ENCODE assay signal across 20 cellular contexts in genomic region chr1:29256395-29256794, GRCh38. TPM values are rescaled to one million over a fixed set of nuclear protein-coding genes. Genes with fewer than 3 reads are reported as not detected.
DNase-seq lines count a peak whose midpoint lies in the region; ATAC-seq, FAIRE-seq and TF ChIP-seq lines count a peak whose summit lies in the region.
"Had no signal": no experiment of that assay in that cellular context is flagged by ENCODE, and none has a peak within 500 bp of the region (broad histone marks: within the 10 kb centered on the region; RNA-seq: fewer than 3 reads in every experiment).

No MANE protein-coding gene starts in this region.

- H3K27ac ChIP-seq in HCT116 (ENCODE audit: low read depth, low read length): no peak overlapping the region
- H3K27ac ChIP-seq: brain microvascular endothelial cell, GM23248, KMS-11, upper lobe of right lung had no signal

- POLR2A ChIA-PET in HCT116 (lab: Charles Lee): no interaction called here

- CTCF ChIA-PET in HCT116 (lab: Charles Lee): interaction anchor here (1.2 kb wide), 1 partner anchor 11 kb away, joined by 4 read pairs; no protein-coding TSS in a partner anchor

- TF ChIP-seq POLR2A in HCT116 (IDR thresholded peaks at IDR 0.05; ENCODE audit: borderline replicate concordance, extremely low read depth, insufficient read depth, insufficient read length): no peak

- H3K79me2 ChIP-seq in HCT116 (ENCODE audit: insufficient read depth, low read length): 0 out of 2 replicates have a peak, but pooled peaks cover 3% of the 10 kb centered on the region

- TF ChIP-seq CTCF in HCT116 (IDR thresholded peaks at IDR 0.05 in 2 of 3, conservative IDR thresholded peaks at IDR 0.05 in 1 of 3; ENCODE audit: borderline replicate concordance in 1 of 3, insufficient read depth in 1 of 3, low read depth in 2 of 3, low read length in 2 of 3): peak in 2 of 3 experiments; percentile 9 to 21; a peak in 1 of 6 replicates
- TF ChIP-seq CTCF in mucosa of descending colon (IDR thresholded peaks at IDR 0.05): no peak

- H3K36me3 ChIP-seq in HCT116 (ENCODE audit: control insufficient read depth in 1 of 2, insufficient read depth in 2 of 2, low read length in 2 of 2) (no peaks in the 10 kb centered on the region), mucosa of descending colon (ENCODE audit: low read depth) (no peaks in the 10 kb centered on the region)
- H3K36me3 ChIP-seq: brain microvascular endothelial cell had no signal

- no peaks in the 10 kb centered on the region for H4K20me1 ChIP-seq in HCT116 (ENCODE audit: insufficient read depth)

- H3K9me3 ChIP-seq in HCT116 (ENCODE audit: control insufficient read depth in 1 of 2, insufficient read depth in 1 of 2, low read depth in 1 of 2, low read length in 2 of 2): no peaks in the 10 kb centered on the region
- no peaks in the 10 kb centered on the region for H3K9me3 ChIP-seq in mucosa of descending colon
- H3K9me3 ChIP-seq: upper lobe of right lung had no signal

- no peak for FAIRE-seq in HTR-8/SVneo (lab: Jason Lieb, UNC)

- peak overlapping the region; percentile 21 for H3K4me2 ChIP-seq in HCT116 (ENCODE audit: low read length)
- H3K4me2 ChIP-seq: KMS-11 had no signal

- intact Hi-C loops in HCT116 (cut with micrococcal nuclease): no loop called here
- intact Hi-C loops in mucosa of descending colon (cut with DNase I, micrococcal nuclease): no loop called here

- BruUV-seq in HCT116 (replicated peaks; lab: Mats Ljungman, UMichigan): no TSS peak

- ATAC-seq in HCT116: peak; percentile 74
- ATAC-seq in mucosa of descending colon: peak; percentile 19
- ATAC-seq in GM18502 (IDR thresholded peaks at IDR 0.05; ENCODE audit: poor library complexity, unreplicated experiment): no peak
- ATAC-seq: CD8-positive, alpha-beta T cell; upper lobe of right lung had no signal

- RAD21 ChIA-PET in HCT116 (lab: Charles Lee; ENCODE audit: low non-redundant PET in 1 of 2, low total read pairs in 2 of 2, uncharacterized antibody in 2 of 2, unreplicated experiment in 2 of 2): no interaction called here

- H3K27me3 ChIP-seq in HCT116 (ENCODE audit: insufficient read depth, low read length): no peaks in the 10 kb centered on the region
- H3K27me3 ChIP-seq: brain microvascular endothelial cell had no signal

- no peak for TF ChIP-seq RAD21 in HCT116 (IDR thresholded peaks at IDR 0.05; ENCODE audit: low read depth)

- no peaks in the 10 kb centered on the region for H3K9me2 ChIP-seq in HCT116 (ENCODE audit: insufficient read depth)

- H2AFZ ChIP-seq in HCT116 (ENCODE audit: low read depth, low read length, poor library complexity, severe bottlenecking): no peak overlapping the region
- H2AFZ ChIP-seq: GM23248 had no signal

- H3K4me1 ChIP-seq in HCT116 (ENCODE audit: control insufficient read depth in 1 of 2, insufficient read depth in 2 of 2, low read length in 2 of 2) (peaks cover 24 to 32% of the 10 kb centered on the region in 2 experiments), mucosa of descending colon (ENCODE audit: low read depth) (peaks cover 8% of the 10 kb centered on the region)

- DNase-seq in NCI-H2107 treated with DMSO at 0.1 percent for 48 hours (lab: John Stamatoyannopoulos, UW; ENCODE audit: unreplicated experiment): peak; percentile 22
- no peak for DNase-seq in NCI-H2107 (lab: John Stamatoyannopoulos, UW)
- no peak for DNase-seq in HCT116 (ENCODE audit: low read depth, low spot score)
- peak; percentile 86 for DNase-seq in RPMI8226
- DNase-seq in mucosa of descending colon: no peak
- DNase-seq in activated gamma-delta T cell (lab: John Stamatoyannopoulos, UW): no peak
- no peak for DNase-seq in HTR-8/SVneo (ENCODE audit: insufficient read length, low spot score)
- DNase-seq: activated CD8-positive, alpha-beta memory T cell treated with anti-CD3 and anti-CD28 coated beads, Interleukin-2, amount 50 U/mL, for 4 hours; activated naive CD4-positive, alpha-beta T cell treated with Interleukin-2 at 50 U/mL for 16 hours; brain microvascular endothelial cell; CD8-positive, alpha-beta T cell; GM23248; hippocampal formation; NCI-H2029 treated with DMSO at 0.1 percent for 48 hours; OCI-M1; stimulated activated naive B cell treated with anti-CD40 and anti-IgM and Interleukin-4, amounts not matched to agents 10 μg/mL and 1 μg/mL and 100 μg/mL, for 72 hours; upper lobe of right lung had no signal

- no peak overlapping the region for H3K9ac ChIP-seq in HCT116 (ENCODE audit: low read length)
- H3K9ac ChIP-seq: GM23248, KMS-11 had no signal

- H3K4me3 ChIP-seq in HCT116 (replicated peaks in 1 of 2; ENCODE audit: low read depth in 1 of 2, low read length in 2 of 2): no peak overlapping the region
- no peak overlapping the region for H3K4me3 ChIP-seq in mucosa of descending colon
- H3K4me3 ChIP-seq: GM23248, lung, upper lobe of right lung had no signal

TF ChIP-seq in HCT116, 20 proteins besides CTCF, POLR2A, EP300 and RAD21:
- TF ChIP-seq SP1 (IDR thresholded peaks at IDR 0.05; ENCODE audit: low read depth) (no peak), ZNF274 (IDR thresholded peaks at IDR 0.05; ENCODE audit: low read depth, low read length) (no peak), REST (IDR thresholded peaks at IDR 0.05; ENCODE audit: low read depth) (no peak)
TF ChIP-seq in HCT116: peak in this region for 0.

RNA-seq across cellular contexts. Expression of gene PTPRU, which starts 20.1 kb away (rescaled TPM):
- 40.7 TPM for total RNA-seq in HCT116 (2021; ENCODE audit: unreplicated experiment)
- 48.2 and 58.7 TPM in 2 replicates for polyA plus RNA-seq in HCT116 (2012)
- 10 to 100 TPM in 1 of 3 donors, 1 to 10 TPM in 2; 1.8 to 14.3 (median 2.2) TPM for total RNA-seq in mucosa of descending colon

RNA-seq across cellular contexts. Expression of gene MECR, which starts 25.7 kb away (rescaled TPM):
- total RNA-seq in HCT116 (2021; ENCODE audit: unreplicated experiment) (42.9 TPM), mucosa of descending colon (10 to 100 TPM; 18.3 to 20.8 (median 19.5) TPM)
- 38.4 and 45.7 TPM in 2 replicates for polyA plus RNA-seq in HCT116 (2012)

Comparison
In these comparisons a context has a peak if more than half of its experiments do, and no peak if none do; other contexts are left out.
1. DNase-seq: peak in NCI-H2107 treated with DMSO at 0.1 percent for 48 hours (single experiment) and RPMI8226 (single experiment); none in NCI-H2107 (single experiment), HCT116 (single experiment), mucosa of descending colon (0 of 3), activated gamma-delta T cell (single experiment) and HTR-8/SVneo (single experiment).